Comparison of ENCODE assay signal across 19 cellular contexts in genomic region chr5:145466533-145466932, GRCh38.
"Had no signal": no experiment of that assay in that cellular context is flagged by ENCODE, and none has a peak within 500 bp of the region (broad histone marks: within the 10 kb centered on the region; RNA-seq: fewer than 3 reads in every experiment).

No MANE protein-coding gene starts in this region.

- DNase-seq: dermis blood vessel endothelial cell; dorsolateral prefrontal cortex; effector CD4-positive, alpha-beta T cell; effector memory CD4-positive, alpha-beta T cell; foreskin keratinocyte; heart left ventricle; hypothalamus; immature natural killer cell; islet precursor cell; kidney; left colon; left ventricle myocardium inferior; lower lobe of right lung; mesendoderm; midbrain had no signal

- H3K9me3 ChIP-seq: esophagus muscularis mucosa, gastroesophageal sphincter, heart left ventricle, left ventricle myocardium inferior, lower lobe of right lung had no signal

- H3K36me3 ChIP-seq: esophagus muscularis mucosa, gastroesophageal sphincter, heart left ventricle, left ventricle myocardium inferior, lower lobe of right lung had no signal

- H3K4me1 Mint-ChIP-seq: immature natural killer cell had no signal

- H3K27ac ChIP-seq: coronary artery, dorsolateral prefrontal cortex, esophagus muscularis mucosa, foreskin keratinocyte, gastroesophageal sphincter, heart left ventricle, left ventricle myocardium inferior, lower lobe of right lung had no signal

- H3K36me3 Mint-ChIP-seq: immature natural killer cell had no signal

- H2AFZ ChIP-seq: hepatocyte had no signal

- ATAC-seq: foreskin keratinocyte, gastroesophageal sphincter, heart left ventricle, left colon, lower lobe of right lung had no signal

- H3K4me3 Mint-ChIP-seq: immature natural killer cell had no signal

- H3K27me3 ChIP-seq: dorsolateral prefrontal cortex, esophagus muscularis mucosa, foreskin keratinocyte, gastroesophageal sphincter, heart left ventricle, hepatocyte had no signal

- H3K27ac Mint-ChIP-seq: immature natural killer cell had no signal

- H3K4me3 ChIP-seq: coronary artery, dorsolateral prefrontal cortex, esophagus muscularis mucosa, gastroesophageal sphincter, heart left ventricle, hepatocyte, left ventricle myocardium inferior, lower lobe of right lung had no signal

- H3K4me1 ChIP-seq: foreskin keratinocyte, gastroesophageal sphincter, heart left ventricle, lower lobe of right lung had no signal
